1 cellular context compared by ENCODE assay signal in genomic region chr6:154392561-154392960, GRCh38.
TF ChIP-seq lines count a peak whose summit lies in the region.

No MANE protein-coding gene starts in this region.

TF ChIP-seq in WTC11, 78 proteins besides CTCF, POLR2A, EP300 and RAD21 (continued from another document):
- TF ChIP-seq IRF1 (CRISPR knock-in tag; IDR thresholded peaks at IDR 0.05) = no peak
- TF ChIP-seq GTF2I (CRISPR knock-in tag; conservative IDR thresholded peaks at IDR 0.05) = no peak
- no peak for TF ChIP-seq FOXJ3 (CRISPR knock-in tag; IDR thresholded peaks at IDR 0.05; ENCODE audit: borderline replicate concordance)
- TF ChIP-seq, protein P1, sequence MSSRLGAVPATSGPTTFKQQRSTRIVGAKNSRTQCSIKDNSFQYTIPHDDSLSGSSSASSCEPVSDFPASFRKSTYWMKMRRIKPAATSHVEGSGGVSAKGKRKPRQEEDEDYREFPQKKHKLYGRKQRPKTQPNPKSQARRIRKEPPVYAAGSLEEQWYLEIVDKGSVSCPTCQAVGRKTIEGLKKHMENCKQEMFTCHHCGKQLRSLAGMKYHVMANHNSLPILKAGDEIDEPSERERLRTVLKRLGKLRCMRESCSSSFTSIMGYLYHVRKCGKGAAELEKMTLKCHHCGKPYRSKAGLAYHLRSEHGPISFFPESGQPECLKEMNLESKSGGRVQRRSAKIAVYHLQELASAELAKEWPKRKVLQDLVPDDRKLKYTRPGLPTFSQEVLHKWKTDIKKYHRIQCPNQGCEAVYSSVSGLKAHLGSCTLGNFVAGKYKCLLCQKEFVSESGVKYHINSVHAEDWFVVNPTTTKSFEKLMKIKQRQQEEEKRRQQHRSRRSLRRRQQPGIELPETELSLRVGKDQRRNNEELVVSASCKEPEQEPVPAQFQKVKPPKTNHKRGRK (CRISPR knock-in tag; IDR thresholded peaks at IDR 0.05; ENCODE audit: borderline replicate concordance) = no peak
- TF ChIP-seq HMGA2 (CRISPR knock-in tag; IDR thresholded peaks at IDR 0.05) = no peak
- no peak for TF ChIP-seq RORB (CRISPR knock-in tag; IDR thresholded peaks at IDR 0.05)
- TF ChIP-seq, protein P2, sequence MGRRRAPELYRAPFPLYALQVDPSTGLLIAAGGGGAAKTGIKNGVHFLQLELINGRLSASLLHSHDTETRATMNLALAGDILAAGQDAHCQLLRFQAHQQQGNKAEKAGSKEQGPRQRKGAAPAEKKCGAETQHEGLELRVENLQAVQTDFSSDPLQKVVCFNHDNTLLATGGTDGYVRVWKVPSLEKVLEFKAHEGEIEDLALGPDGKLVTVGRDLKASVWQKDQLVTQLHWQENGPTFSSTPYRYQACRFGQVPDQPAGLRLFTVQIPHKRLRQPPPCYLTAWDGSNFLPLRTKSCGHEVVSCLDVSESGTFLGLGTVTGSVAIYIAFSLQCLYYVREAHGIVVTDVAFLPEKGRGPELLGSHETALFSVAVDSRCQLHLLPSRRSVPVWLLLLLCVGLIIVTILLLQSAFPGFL (CRISPR knock-in tag; IDR thresholded peaks at IDR 0.05; ENCODE audit: borderline replicate concordance) = no peak
- TF ChIP-seq TP53 (CRISPR knock-in tag; IDR thresholded peaks at IDR 0.05) = no peak
- TF ChIP-seq ZNF416 (CRISPR knock-in tag; IDR thresholded peaks at IDR 0.05) = no peak
- no peak for TF ChIP-seq SOX15 (CRISPR knock-in tag; IDR thresholded peaks at IDR 0.05)
- TF ChIP-seq NFE2L1 (CRISPR knock-in tag; IDR thresholded peaks at IDR 0.05) = no peak
- no peak for TF ChIP-seq PRRX2 (CRISPR knock-in tag; IDR thresholded peaks at IDR 0.05)
